Comparison of ENCODE assay signal across 9 cellular contexts in the genomic region with DNA sequence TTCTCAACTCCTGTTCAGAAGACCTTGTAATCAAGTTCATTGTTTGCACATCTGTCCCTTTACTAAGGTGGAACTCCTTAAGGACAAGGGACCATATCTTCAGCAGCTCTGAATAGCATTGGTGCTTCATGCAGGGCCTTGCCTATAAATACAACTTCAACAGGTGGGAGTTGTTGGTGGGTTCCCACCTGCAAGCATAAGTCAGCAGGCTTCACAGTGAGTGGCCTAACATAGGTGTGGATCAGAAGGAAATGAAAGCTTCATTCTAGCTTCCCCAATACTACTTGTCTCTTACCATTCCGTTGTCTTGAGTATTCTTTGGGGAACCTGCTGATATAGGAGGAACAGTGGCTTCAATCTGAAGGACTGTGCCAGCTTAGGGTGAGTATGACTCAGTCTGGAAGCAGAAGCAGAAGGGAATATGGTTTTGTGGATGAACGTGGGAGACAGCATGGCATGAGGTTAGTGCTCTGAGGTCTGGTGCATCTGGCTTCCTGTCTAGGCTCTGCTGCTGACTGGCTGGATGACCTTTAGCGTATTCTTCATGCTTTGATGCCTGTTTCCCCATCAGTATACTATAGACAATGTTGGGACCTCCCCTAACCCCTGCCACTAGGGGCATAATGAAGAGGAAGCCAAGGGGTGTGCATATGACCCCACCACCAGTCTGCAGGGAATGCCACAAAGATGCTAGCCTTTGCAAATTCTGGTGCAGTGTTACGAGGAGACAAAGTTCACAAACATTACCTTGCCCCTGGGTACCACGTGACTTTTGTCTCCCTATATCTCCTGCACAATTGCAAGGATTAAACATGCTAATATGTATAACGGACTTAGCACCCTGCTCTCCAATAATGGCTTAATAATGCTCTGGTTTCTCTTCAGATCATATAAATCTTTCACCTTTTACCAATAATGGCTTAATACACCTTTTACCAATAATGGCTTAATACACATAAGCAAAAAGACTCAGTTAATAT.
DNase-seq lines count a peak whose midpoint lies in the region; ATAC-seq lines count a peak whose summit lies in the region.
"Had no signal": no experiment of that assay in that cellular context is flagged by ENCODE, and none has a peak within 500 bp of the region (broad histone marks: within the 10 kb centered on the region; RNA-seq: fewer than 3 reads in every experiment).

No MANE protein-coding gene starts in this region.

- intact Hi-C loops in activated CD4-positive, alpha-beta T cell treated with anti-CD3 and anti-CD28 coated beads for 36 hours (cut with DNase I, micrococcal nuclease), result loop anchor here (10.0 kb wide), 2 partner anchors 282 to 1512 kb away; a partner anchor contains a TSS

- CTCF ChIA-PET in activated CD4-positive, alpha-beta T cell treated with anti-CD3 and anti-CD28 coated beads for 36 hours (lab: Charles Lee), result interaction anchor here (0.8 to 1.5 kb wide), 2 partner anchors 15 to 22 kb away, joined by 3 to 6 read pairs; no protein-coding TSS in a partner anchor

- peak; percentile 33 for ATAC-seq in activated CD4-positive, alpha-beta T cell treated with anti-CD3 and anti-CD28 coated beads for 36 hours
- ATAC-seq in HG02870 (IDR thresholded peaks at IDR 0.05; ENCODE audit: unreplicated experiment), result peak; percentile 37

- H3K4me3 Mint-ChIP-seq in activated CD4-positive, alpha-beta T cell treated with anti-CD3 and anti-CD28 coated beads for 36 hours, result no peak overlapping the region

- peaks cover 7% of the 10 kb centered on the region for H3K9me3 Mint-ChIP-seq in activated CD4-positive, alpha-beta T cell treated with anti-CD3 and anti-CD28 coated beads for 36 hours (ENCODE audit: low read depth)

- H3K36me3 Mint-ChIP-seq in activated CD4-positive, alpha-beta T cell treated with anti-CD3 and anti-CD28 coated beads for 36 hours (ENCODE audit: low read depth), result peaks cover 3% of the 10 kb centered on the region

- H3K27me3 Mint-ChIP-seq in activated CD4-positive, alpha-beta T cell treated with anti-CD3 and anti-CD28 coated beads for 36 hours, result no peaks in the 10 kb centered on the region

- peak; percentile 47 for DNase-seq in activated CD4-positive, alpha-beta T cell treated with anti-CD3 and anti-CD28 coated beads for 36 hours
- no peak for DNase-seq in activated CD4-positive, alpha-beta T cell treated with anti-CD3 and anti-CD28 coated beads, Interleukin-2, amount 50 U/mL, for 4 hours
- DNase-seq in RPMI7951 (ENCODE audit: low read depth), result peak; percentile 27
- DNase-seq in mucosa of gallbladder (ENCODE audit: low spot score), result peak; percentile 18
- no peak for DNase-seq in UCSD-AML1 (lab: John Stamatoyannopoulos, UW; ENCODE audit: unreplicated experiment)
- no peak for DNase-seq in HT-29 (ENCODE audit: low spot score)
- no peak for DNase-seq in NCI-H82 treated with DMSO at 0.1 percent for 48 hours (lab: John Stamatoyannopoulos, UW; ENCODE audit: unreplicated experiment)
- DNase-seq: heart left ventricle had no signal

- H3K4me1 Mint-ChIP-seq in activated CD4-positive, alpha-beta T cell treated with anti-CD3 and anti-CD28 coated beads for 36 hours, result peaks cover 90% of the 10 kb centered on the region

- peak overlapping the region; percentile 75 for H3K27ac Mint-ChIP-seq in activated CD4-positive, alpha-beta T cell treated with anti-CD3 and anti-CD28 coated beads for 36 hours

- POLR2A ChIA-PET in activated CD4-positive, alpha-beta T cell treated with anti-CD3 and anti-CD28 coated beads for 36 hours (lab: Charles Lee), result interaction anchor here (1.2 to 3.1 kb wide), 2 partner anchors 21 to 79 kb away, joined by 6 to 8 read pairs; no protein-coding TSS in a partner anchor

Comparison
In these comparisons a context has a peak if more than half of its experiments do, and no peak if none do; other contexts are left out.
1. DNase-seq: peak in activated CD4-positive, alpha-beta T cell treated with anti-CD3 and anti-CD28 coated beads for 36 hours (single experiment), RPMI7951 (single experiment) and mucosa of gallbladder (single experiment); none in activated CD4-positive, alpha-beta T cell treated with anti-CD3 and anti-CD28 coated beads, Interleukin-2, amount 50 U/mL, for 4 hours (0 of 2), UCSD-AML1 (single experiment), HT-29 (single experiment) and NCI-H82 treated with DMSO at 0.1 percent for 48 hours (single experiment).